ENCODE assay signal across 14 cellular contexts in the genomic region with DNA sequence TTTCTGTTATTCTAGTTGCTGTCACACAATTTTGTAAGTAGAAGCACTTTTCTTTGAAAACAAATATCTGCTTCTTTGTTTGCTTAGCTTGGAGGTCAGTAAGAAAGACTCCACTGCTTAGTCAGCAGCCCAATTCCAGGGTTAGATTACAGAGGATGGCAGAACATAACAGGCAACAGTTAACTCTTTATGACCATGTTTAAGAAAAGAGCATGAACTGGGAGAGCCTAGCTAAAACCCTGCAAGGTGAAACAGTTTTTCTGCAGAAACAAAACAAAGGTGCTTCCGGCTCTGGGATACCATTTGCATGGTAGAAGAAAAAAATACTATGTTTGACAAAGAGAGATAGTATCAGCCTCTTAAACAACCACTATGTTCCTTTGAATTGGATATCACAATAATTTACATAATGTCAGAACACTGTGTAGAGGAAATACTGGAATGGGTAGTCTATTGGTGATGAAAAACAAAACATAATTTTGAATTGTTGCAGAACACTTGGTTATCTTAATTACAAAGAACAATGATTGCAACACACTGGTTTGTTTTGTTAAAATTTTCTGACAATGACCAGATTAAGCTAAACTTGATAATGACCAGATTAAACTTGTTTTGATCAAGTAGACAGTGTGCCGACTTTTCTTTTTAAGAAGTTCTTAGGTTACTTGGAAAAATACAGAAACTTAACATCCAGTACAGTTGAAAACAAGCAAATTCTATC. TPM values are rescaled to one million over a fixed set of nuclear protein-coding genes. Genes with fewer than 3 reads are reported as not detected.
A peak's percentile ranks its signal among the peaks of the same experiment; 100 is the strongest.
DNase-seq lines count a peak whose midpoint lies in the region; ATAC-seq, FAIRE-seq and TF ChIP-seq lines count a peak whose summit lies in the region.
"Had no signal": no experiment of that assay in that cellular context is flagged by ENCODE, and none has a peak within 500 bp of the region (broad histone marks: within the 10 kb centered on the region; RNA-seq: fewer than 3 reads in every experiment).

No MANE protein-coding gene starts in this region.

- POLR2A ChIA-PET in H1 (lab: Charles Lee; ENCODE audit: partially characterized antibody): no interaction called here

- H3K18ac ChIP-seq in H1 (ENCODE audit: extremely low read depth, low read length): no peak overlapping the region

- peak overlapping the region; percentile 74 for H3K27ac Mint-ChIP-seq in mesothelial cell of epicardium
- H3K27ac Mint-ChIP-seq: activated T-helper 1 cell treated with anti-CD3 and anti-CD28 coated beads, Interleukin-12 subunit alpha, Interleukin-12 subunit beta, Interleukin-2, Interleukin-4 antibody, amounts not matched to agents 30 ng/mL and 10 ng/mL and 1 ng/mL, durations not matched to agents 14 hours and 24 hours and 36 hours; memory B cell had no signal

- no peaks in the 10 kb centered on the region for H3K36me3 ChIP-seq in MM.1S (replicated peaks; ENCODE audit: insufficient read depth, low read length)
- H3K36me3 ChIP-seq in H1 (ENCODE audit: control insufficient read depth in 2 of 4, insufficient read depth in 4 of 4, low read length in 3 of 4): no peaks in the 10 kb centered on the region
- H3K36me3 ChIP-seq: colonic mucosa had no signal

- H3K56ac ChIP-seq in H1 (replicated peaks; ENCODE audit: insufficient read length, low read depth, low read length): no peak overlapping the region

- H3F3A ChIP-seq in MM.1S (ENCODE audit: insufficient read depth, low read length): no peaks in the 10 kb centered on the region

- no peaks in the 10 kb centered on the region for H3K23me2 ChIP-seq in H1 (ENCODE audit: low read depth, low read length)

- H3K27ac ChIP-seq in MM.1S (ENCODE audit: low read length) (no peak overlapping the region), H1 (ENCODE audit: low read depth, low read length) (no peak overlapping the region)
- H3K27ac ChIP-seq: colonic mucosa, skin epidermis had no signal

- TF ChIP-seq RAD21 in H1 (IDR thresholded peaks at IDR 0.05 in 1 of 2, conservative IDR thresholded peaks at IDR 0.05 in 1 of 2; ENCODE audit: low read depth in 2 of 2, low read length in 2 of 2): no peak

- H3K4me3 ChIP-seq in MM.1S (ENCODE audit: low read length): no peak overlapping the region
- H3K4me3 ChIP-seq in H1 (ENCODE audit: extremely low read depth in 1 of 4, insufficient read depth in 2 of 4, low read depth in 3 of 4, low read length in 4 of 4): peak overlapping the region in 1 of 4 experiments; percentile 27; a peak in 1 of 8 replicates
- H3K4me3 ChIP-seq: colonic mucosa, skin epidermis had no signal

- no peak overlapping the region; the same call in 1 of the 2 replicates for H2BK5ac ChIP-seq in H1 (ENCODE audit: low read depth, low read length)

- FAIRE-seq in H1 (lab: Jason Lieb, UNC): peak; percentile 93

- H2AK5ac ChIP-seq in H1 (ENCODE audit: low read depth, low read length): no peak overlapping the region

- H3K79me2 ChIP-seq in MM.1S (ENCODE audit: low read length): no peaks in the 10 kb centered on the region
- no peaks in the 10 kb centered on the region for H3K79me2 ChIP-seq in H1 (ENCODE audit: control insufficient read depth in 1 of 2, insufficient read depth in 2 of 2, low read length in 2 of 2)

- H3K23ac ChIP-seq in H1 (ENCODE audit: insufficient read length): no peak overlapping the region

- no peak for TF ChIP-seq EP300 in H1 (IDR thresholded peaks at IDR 0.05; ENCODE audit: borderline replicate concordance in 1 of 2, low read depth in 2 of 2, low read length in 2 of 2)

- H3K4ac ChIP-seq in H1 (replicated peaks; ENCODE audit: insufficient read length, low read depth, low read length): no peak overlapping the region

- 39% methylated on average over 2 of the region's 2 CpGs; no CpG with 5 or more reads in 1 of the 2 experiments for WGBS in H1 (ENCODE audit: extremely low coverage in 1 of 2, insufficient coverage in 1 of 2, insufficient read length in 1 of 2, insufficient replicate concordance in 2 of 2, low coverage in 1 of 2, low lambda C conversion rate in 2 of 2, missing lambda C conversion rate in 1 of 2), 2 experiments

- H2BK15ac ChIP-seq in H1 (ENCODE audit: low read length): no peak overlapping the region

- H3K9ac ChIP-seq in MM.1S (ENCODE audit: low read length) (no peak overlapping the region), H1 (replicated peaks in 1 of 4; ENCODE audit: extremely low read depth in 1 of 4, low read depth in 3 of 4, low read length in 3 of 4) (no peak overlapping the region)

- H3K4me1 ChIP-seq in MM.1S (ENCODE audit: low read length) (0 out of 2 replicates have a peak, but pooled peaks cover 7% of the 10 kb centered on the region), H1 (replicated peaks in 1 of 4; ENCODE audit: control insufficient read depth in 3 of 4, insufficient read depth in 4 of 4, low read length in 3 of 4) (peaks cover 0 to 4% (median 0%) of the 10 kb centered on the region in 4 experiments; a peak in 1 of 7 replicates)
- H3K4me1 ChIP-seq: colonic mucosa had no signal

- H3K14ac ChIP-seq in H1 (ENCODE audit: insufficient read length): no peak overlapping the region

- H3K4me2 ChIP-seq in MM.1S (ENCODE audit: low read depth, low read length): no peak overlapping the region
- peak overlapping the region; percentile 27 to 29; a peak in 2 of 4 replicates for H3K4me2 ChIP-seq in H1 (ENCODE audit: insufficient read depth in 1 of 2, low read depth in 2 of 2, low read length in 2 of 2)

- H3K9me3 Mint-ChIP-seq in mesothelial cell of epicardium: no peaks in the 10 kb centered on the region
- H3K9me3 Mint-ChIP-seq: activated T-helper 1 cell treated with anti-CD3 and anti-CD28 coated beads, Interleukin-12 subunit alpha, Interleukin-12 subunit beta, Interleukin-2, Interleukin-4 antibody, amounts not matched to agents 30 ng/mL and 10 ng/mL and 1 ng/mL, durations not matched to agents 14 hours and 24 hours and 36 hours; memory B cell had no signal

- H3K36me3 Mint-ChIP-seq in mesothelial cell of epicardium: no peaks in the 10 kb centered on the region
- H3K36me3 Mint-ChIP-seq: memory B cell had no signal

- H2BK20ac ChIP-seq in H1 (ENCODE audit: low read length): peak overlapping the region; percentile 64; the same call in 1 of the 2 replicates

- no peak overlapping the region for H4K8ac ChIP-seq in H1 (ENCODE audit: extremely low read depth, insufficient read depth, low read length)

- H3K9me2 ChIP-seq in MM.1S (replicated peaks; ENCODE audit: insufficient read depth, low read length): no peaks in the 10 kb centered on the region

- H3K9me3 ChIP-seq in MM.1S (replicated peaks; ENCODE audit: insufficient read depth, low read length): no peaks in the 10 kb centered on the region
- no peaks in the 10 kb centered on the region for H3K9me3 ChIP-seq in H1 (ENCODE audit: insufficient read depth in 2 of 2, low read depth in 1 of 2, low read length in 1 of 2)
- H3K9me3 ChIP-seq: colonic mucosa had no signal

- H3K4me3 Mint-ChIP-seq in mesothelial cell of epicardium: no peak overlapping the region
- H3K4me3 Mint-ChIP-seq: activated T-helper 1 cell treated with anti-CD3 and anti-CD28 coated beads, Interleukin-12 subunit alpha, Interleukin-12 subunit beta, Interleukin-2, Interleukin-4 antibody, amounts not matched to agents 30 ng/mL and 10 ng/mL and 1 ng/mL, durations not matched to agents 14 hours and 24 hours and 36 hours; memory B cell had no signal

- H2AFZ ChIP-seq in MM.1S (ENCODE audit: low read length) (no peak overlapping the region), H1 (ENCODE audit: low read length) (peak overlapping the region; percentile 70; the same call in 1 of the 2 replicates)

- ATAC-seq in HG03520 (IDR thresholded peaks at IDR 0.05; ENCODE audit: unreplicated experiment) (no peak), GM19395 (IDR thresholded peaks at IDR 0.05; ENCODE audit: unreplicated experiment) (no peak), HG03342 (IDR thresholded peaks at IDR 0.05; ENCODE audit: unreplicated experiment) (no peak)

- H3K27me3 Mint-ChIP-seq in mesothelial cell of epicardium (ENCODE audit: low read depth): no peaks in the 10 kb centered on the region

- no peak overlapping the region for H4K91ac ChIP-seq in H1 (replicated peaks; ENCODE audit: insufficient read length, low read length)

- H2BK12ac ChIP-seq in H1 (ENCODE audit: low read depth, low read length): no peak overlapping the region

- H4K20me1 ChIP-seq in MM.1S (ENCODE audit: insufficient read depth, low read length) (no peaks in the 10 kb centered on the region), H1 (replicated peaks in 1 of 2; ENCODE audit: control insufficient read depth in 1 of 2, insufficient read depth in 2 of 2, low read length in 2 of 2) (no peaks in the 10 kb centered on the region)

- H3K79me1 ChIP-seq in H1 (ENCODE audit: low read depth, low read length): no peaks in the 10 kb centered on the region

- no peak for TF ChIP-seq POLR2A in H1 (IDR thresholded peaks at IDR 0.05; ENCODE audit: control extremely low read depth in 1 of 2, low read depth in 2 of 2, low read length in 2 of 2)

- no peak for TF ChIP-seq CTCF in MM.1S (IDR thresholded peaks at IDR 0.05; ENCODE audit: low read length)
- no peak for TF ChIP-seq CTCF in H1 (IDR thresholded peaks at IDR 0.05; ENCODE audit: control extremely low read depth in 1 of 3, insufficient read depth in 1 of 3, low read depth in 1 of 3, low read length in 3 of 3)
- no peak for TF ChIP-seq CTCF in mesothelial cell of epicardium (IDR thresholded peaks at IDR 0.05; ENCODE audit: unreplicated experiment)

- CTCF ChIA-PET in H1 (lab: Charles Lee; ENCODE audit: partially characterized antibody): interaction anchor here (1.1 to 1.6 kb wide), 3 partner anchors 27 to 130 kb away, joined by 3 read pairs; no protein-coding TSS in a partner anchor

- peak overlapping the region; percentile 46 for H4K5ac ChIP-seq in H1 (ENCODE audit: insufficient read length, low read depth, low read length)

- H3K4me1 Mint-ChIP-seq in mesothelial cell of epicardium: peaks cover 19% of the 10 kb centered on the region
- H3K4me1 Mint-ChIP-seq: memory B cell had no signal

- H2BK120ac ChIP-seq in H1 (replicated peaks; ENCODE audit: low read depth, low read length): peak overlapping the region; percentile 13

- DNase-seq in ELF-1 (ENCODE audit: low read depth, low spot score) (peak; percentile 23), MM.1S (peak; percentile 18), H1 (ENCODE audit: low read depth in 1 of 2, low spot score in 2 of 2) (no peak), mesothelial cell of epicardium (ENCODE audit: low spot score in 2 of 2, unreplicated experiment in 2 of 2) (no peak), amniotic stem cell (lab: John Stamatoyannopoulos, UW) (no peak)
- DNase-seq: colonic mucosa, KBM-7, NCI-H446 treated with DMSO at 0.1 percent for 48 hours had no signal

- H3K27me3 ChIP-seq in MM.1S (replicated peaks; ENCODE audit: insufficient read depth, low read length): no peaks in the 10 kb centered on the region
- H3K27me3 ChIP-seq in H1 (replicated peaks in 1 of 4; ENCODE audit: control insufficient read depth in 3 of 4, extremely low read depth in 1 of 4, insufficient read depth in 3 of 4, low read length in 3 of 4): peaks cover 0 to 5% (median 0%) of the 10 kb centered on the region in 4 experiments; a peak in 1 of 7 replicates
- H3K27me3 ChIP-seq: colonic mucosa had no signal

RNA-seq across cellular contexts. Expression of a gene that starts 22.4 kb away (rescaled TPM):
- 35.6 and 36.1 TPM in 2 replicates for total RNA-seq in H1 (2021; fragmentation: NEBNext Ultra II Directional; extraction: Animal tissue kit (Norgen Biotek cat#: 25700))
- 16.4 and 17.3 TPM in 2 replicates for polyA plus RNA-seq in H1 (2011; rRNA removed)
- polyA plus RNA-seq in H1 (2011; cell fraction: cytosol; rRNA removed): 15.5 TPM
- 19.3 TPM for polyA plus RNA-seq in H1 (2011; cell fraction: nucleus; rRNA removed)
- polyA plus RNA-seq in H1 (2012, experiment 1 of 2): 16.8 to 23.0 TPM (median 19.0 TPM) in 4 replicates
- polyA plus RNA-seq in H1 (2012, experiment 2 of 2): 5.3 TPM
- 15.7 TPM for polyA plus RNA-seq in H1 (2013, experiment 1 of 2)
- polyA plus RNA-seq in H1 (2013, experiment 2 of 2): 17.2 TPM
- polyA minus RNA-seq in H1 (2011; rRNA and poly(A)+ RNA removed): 28.9 and 31.2 TPM in 2 replicates
- 47.5 TPM for polyA minus RNA-seq in H1 (2011; cell fraction: cytosol; rRNA and poly(A)+ RNA removed)
- polyA minus RNA-seq in H1 (2011; cell fraction: nucleus; rRNA and poly(A)+ RNA removed): 26.1 TPM
- total RNA-seq in mesothelial cell of epicardium: 10.3 to 15.7 TPM (median 11.2 TPM) in 3 replicates
- total RNA-seq: activated T-helper 1 cell treated with anti-CD3 and anti-CD28 coated beads, Interleukin-12 subunit alpha, Interleukin-12 subunit beta, Interleukin-2, Interleukin-4 antibody, amounts not matched to agents 30 ng/mL and 10 ng/mL and 1 ng/mL, durations not matched to agents 14 hours and 24 hours and 36 hours had no signal

Comparison
In these comparisons a context has a peak if more than half of its experiments do, and no peak if none do; other contexts are left out.
1. DNase-seq: peak in ELF-1 (single experiment) and MM.1S (single experiment); none in H1 (0 of 2), mesothelial cell of epicardium (0 of 2) and amniotic stem cell (single experiment).